In genomic region chr22:35198738-35199137, GRCh38 we compare ENCODE assay signal across 21 cellular contexts. TPM values are rescaled to one million over a fixed set of nuclear protein-coding genes. Genes with fewer than 3 reads are reported as not detected.
DNase-seq lines count a peak whose midpoint lies in the region; ATAC-seq and TF ChIP-seq lines count a peak whose summit lies in the region.
"Had no signal": no experiment of that assay in that cellular context is flagged by ENCODE, and none has a peak within 500 bp of the region (broad histone marks: within the 10 kb centered on the region; RNA-seq: fewer than 3 reads in every experiment).

No MANE protein-coding gene starts in this region.

- DNase-seq in GM12865 (ENCODE audit: low read depth) (peak; percentile 18), MM.1S (peak; percentile 61), ecto neural progenitor cell (ENCODE audit: low spot score) (peak; percentile 18), Right ventricle myocardium superior (no peak), AG20443 (ENCODE audit: low spot score) (no peak), trophoblast cell (no peak)
- DNase-seq: 8988T; ACHN; C1 segment of cervical spinal cord; Calu3; CD4-positive, alpha-beta memory T cell; COR-L47; DMS53; DMS79 treated with DMSO at 0.1 percent for 48 hours; GF-D8; GM23248; H7; HCEC 1CT had no signal

- no peak overlapping the region for H2BK120ac ChIP-seq in trophoblast cell (ENCODE audit: insufficient read depth, low read length, poor library complexity)

- WGBS in trophoblast cell (ENCODE audit: extremely low coverage, insufficient coverage, insufficient read length) = no CpG with 5 or more reads among the region's 4 CpGs

- no peak overlapping the region for H3K18ac ChIP-seq in trophoblast cell (ENCODE audit: low read length)

- no peak overlapping the region for H3K23ac ChIP-seq in trophoblast cell (ENCODE audit: low read length)

- peaks cover 37% of the 10 kb centered on the region for H3F3A ChIP-seq in MM.1S (ENCODE audit: insufficient read depth, low read length)

- H3K9me2 ChIP-seq in MM.1S (replicated peaks; ENCODE audit: insufficient read depth, low read length) = no peaks in the 10 kb centered on the region

- H4K20me1 ChIP-seq in MM.1S (ENCODE audit: insufficient read depth, low read length) (no peaks in the 10 kb centered on the region), OCI-LY3 (ENCODE audit: insufficient read depth, low read length) (peaks cover 34% of the 10 kb centered on the region)

- no peak overlapping the region for H4K12ac ChIP-seq in trophoblast cell (ENCODE audit: low read depth, low read length)

- ATAC-seq in GM19455 (IDR thresholded peaks at IDR 0.05; ENCODE audit: unreplicated experiment) = no peak
- ATAC-seq in Right ventricle myocardium superior (ENCODE audit: poor library complexity) = no peak
- ATAC-seq: A549 had no signal

- intact Hi-C loops in Right ventricle myocardium superior (cut with DNase I) = no loop called here

- no peak overlapping the region for H2BK5ac ChIP-seq in trophoblast cell (ENCODE audit: low read depth, low read length, poor library complexity)

- no peak overlapping the region for H4K8ac ChIP-seq in trophoblast cell (ENCODE audit: low read depth, low read length)

- H3K79me2 ChIP-seq in MM.1S (ENCODE audit: low read length) (peaks cover 44% of the 10 kb centered on the region), OCI-LY3 (ENCODE audit: low read length) (peaks cover 14% of the 10 kb centered on the region; the same call in 1 of the 2 replicates), trophoblast cell (ENCODE audit: control insufficient read depth, insufficient read depth, low read length, poor library complexity) (no peaks in the 10 kb centered on the region)

- peak overlapping the region; percentile 61; the same call in 1 of the 2 replicates for H3K9ac ChIP-seq in MM.1S (ENCODE audit: low read length)
- no peak overlapping the region for H3K9ac ChIP-seq in OCI-LY3 (ENCODE audit: low read length)
- no peak overlapping the region for H3K9ac ChIP-seq in trophoblast cell (ENCODE audit: low read length)
- H3K9ac ChIP-seq: GM23248 had no signal

- no peaks in the 10 kb centered on the region for H3K9me3 ChIP-seq in MM.1S (replicated peaks; ENCODE audit: insufficient read depth, low read length)
- H3K9me3 ChIP-seq in OCI-LY3 (ENCODE audit: insufficient read depth, low read length) = no peaks in the 10 kb centered on the region
- H3K9me3 ChIP-seq in trophoblast cell (ENCODE audit: insufficient read depth, low read depth, low read length) = no peaks in the 10 kb centered on the region
- H3K9me3 ChIP-seq: A549 had no signal

- no peaks in the 10 kb centered on the region for H3K79me1 ChIP-seq in trophoblast cell (ENCODE audit: low read length)

- H2AFZ ChIP-seq in MM.1S (ENCODE audit: low read length) (no peak overlapping the region), OCI-LY3 (ENCODE audit: low read depth, low read length) (no peak overlapping the region), trophoblast cell (ENCODE audit: insufficient read depth, low read length, poor library complexity) (no peak overlapping the region)
- H2AFZ ChIP-seq: GM23248 had no signal

- H4K91ac ChIP-seq in trophoblast cell (ENCODE audit: low read depth, low read length) = no peak overlapping the region

- no peak for TF ChIP-seq CTCF in GM12865 (IDR thresholded peaks at IDR 0.05; ENCODE audit: insufficient read depth, low read depth, low read length, missing control alignments)
- TF ChIP-seq CTCF in MM.1S (IDR thresholded peaks at IDR 0.05; ENCODE audit: low read length) = no peak
- no peak for TF ChIP-seq CTCF in OCI-LY3 (IDR thresholded peaks at IDR 0.05; ENCODE audit: low read depth, low read length)

- no peaks in the 10 kb centered on the region for H3K27me3 ChIP-seq in MM.1S (replicated peaks; ENCODE audit: insufficient read depth, low read length)
- no peaks in the 10 kb centered on the region for H3K27me3 ChIP-seq in OCI-LY3 (ENCODE audit: low read depth, low read length)
- no peaks in the 10 kb centered on the region for H3K27me3 ChIP-seq in trophoblast cell (ENCODE audit: insufficient read depth, low read length)

- no peak overlapping the region for H3K4me3 ChIP-seq in GM12865 (ENCODE audit: low read depth, low read length)
- peak overlapping the region; percentile 47 for H3K4me3 ChIP-seq in MM.1S (ENCODE audit: low read length)
- peak overlapping the region; percentile 9 for H3K4me3 ChIP-seq in OCI-LY3 (ENCODE audit: low read length)
- H3K4me3 ChIP-seq in trophoblast cell (ENCODE audit: low read depth, low read length) = no peak overlapping the region
- H3K4me3 ChIP-seq: A549, GM23248 had no signal

- H3K27ac ChIP-seq in MM.1S (ENCODE audit: low read length) (peak overlapping the region; percentile 97), OCI-LY3 (ENCODE audit: low read length) (peak overlapping the region; percentile 41), trophoblast cell (ENCODE audit: low read depth, low read length) (no peak overlapping the region)
- H3K27ac ChIP-seq: A549, GM23248 had no signal

- H3K14ac ChIP-seq in trophoblast cell (ENCODE audit: low read length) = no peak overlapping the region

- no peak overlapping the region for H3K4ac ChIP-seq in trophoblast cell (ENCODE audit: low read depth, low read length)

- H3K4me1 ChIP-seq in MM.1S (ENCODE audit: low read length) = peaks cover 48% of the 10 kb centered on the region
- peaks cover 21% of the 10 kb centered on the region for H3K4me1 ChIP-seq in OCI-LY3 (ENCODE audit: low read length)
- no peaks in the 10 kb centered on the region for H3K4me1 ChIP-seq in trophoblast cell (ENCODE audit: control insufficient read depth in 1 of 2, insufficient read depth in 2 of 2, low read length in 2 of 2)
- H3K4me1 ChIP-seq: A549 had no signal

- H2AK5ac ChIP-seq in trophoblast cell (ENCODE audit: low read length) = no peak overlapping the region

- H3K4me2 ChIP-seq in MM.1S (ENCODE audit: low read depth, low read length) (peak overlapping the region; percentile 87), OCI-LY3 (ENCODE audit: low read length) (peak overlapping the region; percentile 66), trophoblast cell (ENCODE audit: low read length) (no peak overlapping the region)
- H3K4me2 ChIP-seq: A549 had no signal

- H3K36me3 ChIP-seq in MM.1S (replicated peaks; ENCODE audit: insufficient read depth, low read length) (no peaks in the 10 kb centered on the region; the same call in 1 of the 2 replicates), OCI-LY3 (replicated peaks; ENCODE audit: low read depth, low read length) (peaks cover 49% of the 10 kb centered on the region), trophoblast cell (ENCODE audit: control insufficient read depth in 1 of 2, insufficient read depth in 2 of 2, low read length in 2 of 2) (no peaks in the 10 kb centered on the region)

- no peak overlapping the region for H2BK12ac ChIP-seq in trophoblast cell (ENCODE audit: low read length)

RNA-seq across cellular contexts. Expression of gene HMGXB4, which starts 58.6 kb away (rescaled TPM):
- total RNA-seq in Right ventricle myocardium superior = 7.5 TPM
- polyA plus RNA-seq in trophoblast cell (2013) = 22.9 and 23.8 TPM in 2 replicates

Comparison
In these comparisons a context has a peak if more than half of its experiments do, and no peak if none do; other contexts are left out.
1. DNase-seq: peak in GM12865 (single experiment), MM.1S (single experiment) and ecto neural progenitor cell (single experiment); none in Right ventricle myocardium superior (single experiment), AG20443 (single experiment) and trophoblast cell (0 of 2).
2. H3K4me3 ChIP-seq: peak in MM.1S (single experiment) and OCI-LY3 (single experiment); none in GM12865 (single experiment) and trophoblast cell (single experiment).